ENCODE assay signal across 22 cellular contexts in the genomic region with DNA sequence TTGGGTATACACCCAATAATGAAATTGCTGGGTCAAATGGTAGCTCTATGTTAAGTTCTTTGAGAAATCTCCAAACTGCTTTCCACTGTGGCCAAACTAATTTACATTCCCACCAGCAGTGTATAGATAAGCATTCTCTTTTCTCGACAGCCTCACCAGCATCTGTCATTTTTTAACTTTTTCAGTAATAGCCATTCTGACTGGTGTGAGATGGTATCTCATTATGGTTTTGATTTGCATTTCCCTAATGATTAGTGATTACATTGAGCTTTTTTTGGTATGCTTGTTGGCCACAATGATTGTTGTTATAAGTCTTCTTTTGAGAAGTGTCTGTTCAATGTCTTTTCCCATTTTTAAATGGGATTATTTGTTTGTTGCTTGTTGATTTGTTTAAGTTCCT. TPM values are rescaled to one million over a fixed set of nuclear protein-coding genes. Genes with fewer than 3 reads are reported as not detected.
DNase-seq lines count a peak whose midpoint lies in the region; ATAC-seq and TF ChIP-seq lines count a peak whose summit lies in the region.
"Had no signal": no experiment of that assay in that cellular context is flagged by ENCODE, and none has a peak within 500 bp of the region (broad histone marks: within the 10 kb centered on the region; RNA-seq: fewer than 3 reads in every experiment).

No MANE protein-coding gene starts in this region.

- TF ChIP-seq EP300 in tibial nerve (IDR thresholded peaks at IDR 0.05) = no peak

- no peak for DNase-seq in activated CD4-positive, CD25-positive, alpha-beta regulatory T cell treated with anti-CD3 and anti-CD28 coated beads, Interleukin-2, amount 50 U/mL, for 72 hours
- DNase-seq in epithelial cell of prostate (ENCODE audit: low read depth, low spot score) = no peak
- DNase-seq in germinal center (ENCODE audit: low spot score) = no peak
- DNase-seq in tibial nerve (ENCODE audit: low spot score in 2 of 2) = no peak
- no peak for DNase-seq in head of caudate nucleus
- DNase-seq: 8988T; activated naive CD4-positive, alpha-beta T cell treated with Interleukin-2 at 50 U/mL for 16 hours; activated T-cell treated with anti-CD3 and anti-CD28 coated beads for 4 hours; aorta; BE2C; esophagus squamous epithelium; KBM-7; lower lobe of right lung; NCI-H1048; NCI-H2107; NCI-H526; right cardiac atrium; Right ventricle myocardium superior; stimulated activated naive CD4-positive, alpha-beta T cell treated with Interleukin-2 at 50 U/mL for 16 hours had no signal

- H3K4me3 ChIP-seq in tibial nerve = no peak overlapping the region
- H3K4me3 ChIP-seq: esophagus squamous epithelium, lower lobe of right lung had no signal

- intact Hi-C loops in head of caudate nucleus (cut with DNase I) = no loop called here

- WGBS in tibial nerve, 2 donors = 85 to 86% methylated on average over 1 of the region's 1 CpG

- H3K27me3 ChIP-seq in tibial nerve = no peaks in the 10 kb centered on the region
- H3K27me3 ChIP-seq: esophagus squamous epithelium had no signal

- TF ChIP-seq CTCF in tibial nerve (IDR thresholded peaks at IDR 0.05) = no peak

- ATAC-seq in activated CD4-positive, CD25-positive, alpha-beta regulatory T cell treated with anti-CD3 and anti-CD28 coated beads, Interleukin-2, amount 50 U/mL, for 24 hours = peak; percentile 38 to 56
- ATAC-seq in GM21528 (IDR thresholded peaks at IDR 0.05; ENCODE audit: low FRiP score, unreplicated experiment) (peak; percentile 54), HG03060 (IDR thresholded peaks at IDR 0.05; ENCODE audit: low read depth, unreplicated experiment) (peak; percentile 73)
- ATAC-seq: lower lobe of right lung, right cardiac atrium had no signal

- no peaks in the 10 kb centered on the region for H3K4me1 ChIP-seq in tibial nerve
- H3K4me1 ChIP-seq: BE2C, lower lobe of right lung had no signal

- H3K9me3 ChIP-seq in tibial nerve = peaks cover 0 to 5% (median 1%) of the 10 kb centered on the region in 4 donors
- H3K9me3 ChIP-seq: BE2C, esophagus squamous epithelium, lower lobe of right lung had no signal

- no peaks in the 10 kb centered on the region for H3K36me3 ChIP-seq in tibial nerve
- H3K36me3 ChIP-seq: BE2C, esophagus squamous epithelium, lower lobe of right lung had no signal

- TF ChIP-seq POLR2A in tibial nerve (IDR thresholded peaks at IDR 0.05) = no peak

- H3K27ac ChIP-seq in epithelial cell of prostate = peak overlapping the region; percentile 38
- H3K27ac ChIP-seq in tibial nerve = no peak overlapping the region
- H3K27ac ChIP-seq: lower lobe of right lung had no signal

RNA-seq across cellular contexts. Expression of gene EPAS1, which starts 50.4 kb away (rescaled TPM):
- 100 to 1,000 TPM; 110 to 451 (median 231) TPM for total RNA-seq in tibial nerve
